In genomic region chrX:52220936-52221335, GRCh38 we compare ENCODE assay signal across 25 cellular contexts. TPM values are rescaled to one million over a fixed set of nuclear protein-coding genes. Genes with fewer than 3 reads are reported as not detected.
"Had no signal": no experiment of that assay in that cellular context is flagged by ENCODE, and none has a peak within 500 bp of the region (broad histone marks: within the 10 kb centered on the region; RNA-seq: fewer than 3 reads in every experiment).

No MANE protein-coding gene starts in this region.

- H3K4me1 ChIP-seq: esophagus squamous epithelium, gastrocnemius medialis, heart right ventricle, left lung, lower lobe of right lung had no signal

- DNase-seq: effector CD8-positive, alpha-beta T cell; effector memory CD8-positive, alpha-beta T cell; endodermal cell; erythroblast; esophagus squamous epithelium; foreskin fibroblast; foreskin melanocyte; gastrocnemius medialis; glutamatergic neuron; head of caudate nucleus; heart right ventricle; hippocampal formation; left cardiac atrium; left lung; left ventricle myocardium superior; lower lobe of right lung; mesenchymal stem cell; mucosa of descending colon; naive B cell had no signal

- H3K9me3 ChIP-seq: esophagus squamous epithelium, gastrocnemius medialis, left lung, lower lobe of right lung, mucosa of descending colon had no signal

- ATAC-seq: effector memory CD8-positive, alpha-beta T cell; esophagus mucosa; gastrocnemius medialis; heart right ventricle; left cardiac atrium; left lung; left ventricle myocardium superior; lower lobe of right lung; mucosa of descending colon had no signal

- H3K36me3 Mint-ChIP-seq: mesothelial cell of epicardium had no signal

- H3K27ac ChIP-seq: coronary artery, epithelial cell of prostate, esophagus squamous epithelium, gastrocnemius medialis, heart right ventricle, left lung, lower lobe of right lung had no signal

- H3K4me3 Mint-ChIP-seq: effector memory CD8-positive, alpha-beta T cell; mesothelial cell of epicardium; naive B cell had no signal

- H3K4me3 ChIP-seq: coronary artery, esophagus squamous epithelium, gastrocnemius medialis, heart right ventricle, left lung, lower lobe of right lung, mucosa of descending colon had no signal

- H3K36me3 ChIP-seq: esophagus squamous epithelium, gastrocnemius medialis, heart right ventricle, left lung, lower lobe of right lung had no signal

- H3K9me3 Mint-ChIP-seq: effector memory CD8-positive, alpha-beta T cell had no signal

- H3K27ac Mint-ChIP-seq: effector memory CD8-positive, alpha-beta T cell; endodermal cell; mesothelial cell of epicardium; naive B cell had no signal

- FAIRE-seq: endometrium, keratinocyte had no signal

- H3K4me1 Mint-ChIP-seq: endodermal cell, mesothelial cell of epicardium, naive B cell had no signal

RNA-seq across cellular contexts. Expression of gene MAGED4, which starts 36.2 kb away (rescaled TPM):
- polyA plus RNA-seq: keratinocyte had no signal
